Comparison of ENCODE assay signal across 1 cellular context in the genomic region with DNA sequence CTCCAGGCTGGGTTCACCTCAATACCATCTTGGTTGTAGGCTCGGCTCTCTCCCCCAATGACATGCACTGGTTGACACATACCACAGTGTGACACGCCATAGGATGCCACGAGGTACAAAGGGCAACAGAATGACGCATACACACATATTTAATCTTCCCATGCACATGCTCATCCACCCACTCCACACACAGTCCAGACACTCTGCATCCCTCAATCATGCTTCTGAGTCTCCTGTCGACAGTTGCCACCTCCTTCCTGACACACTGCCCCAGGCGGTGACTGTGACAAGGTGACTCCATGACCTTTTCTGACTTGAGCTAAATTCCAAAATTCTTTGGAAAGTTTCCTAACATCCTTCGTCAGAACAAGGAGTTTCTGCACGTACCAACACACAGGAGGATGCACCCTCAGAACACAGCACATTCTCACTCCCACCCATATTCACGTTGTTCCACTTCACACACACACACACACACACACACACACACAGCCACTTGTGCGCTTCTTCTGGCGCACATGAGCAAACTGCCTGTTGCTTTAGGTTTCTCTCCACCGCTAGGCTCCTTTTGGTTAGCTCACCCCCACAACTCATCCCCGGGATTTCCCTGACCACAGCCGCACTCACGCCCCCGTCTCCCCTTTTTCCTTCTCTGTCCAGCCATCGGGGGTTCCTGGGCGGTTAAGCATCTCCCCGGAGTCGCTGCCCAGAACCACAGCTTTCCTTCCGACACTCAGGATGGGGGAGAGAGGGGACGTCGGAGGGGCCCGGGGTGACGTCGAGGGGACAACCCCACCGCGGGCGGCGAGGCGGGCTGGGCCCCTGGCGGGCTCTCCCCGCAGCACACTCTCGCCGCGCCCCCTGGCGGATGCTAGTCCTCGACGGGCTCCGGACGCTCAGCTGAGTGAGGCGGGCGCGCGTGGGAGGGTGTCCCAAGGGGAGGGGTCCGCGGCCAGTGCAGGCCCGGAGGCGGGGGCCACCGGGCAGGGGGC.
TF ChIP-seq lines count a peak whose summit lies in the region.

No MANE protein-coding gene starts in this region.

TF ChIP-seq in K562, 482 proteins besides CTCF, POLR2A, EP300 and RAD21 (continued from another document):
- TF ChIP-seq, protein P1, sequence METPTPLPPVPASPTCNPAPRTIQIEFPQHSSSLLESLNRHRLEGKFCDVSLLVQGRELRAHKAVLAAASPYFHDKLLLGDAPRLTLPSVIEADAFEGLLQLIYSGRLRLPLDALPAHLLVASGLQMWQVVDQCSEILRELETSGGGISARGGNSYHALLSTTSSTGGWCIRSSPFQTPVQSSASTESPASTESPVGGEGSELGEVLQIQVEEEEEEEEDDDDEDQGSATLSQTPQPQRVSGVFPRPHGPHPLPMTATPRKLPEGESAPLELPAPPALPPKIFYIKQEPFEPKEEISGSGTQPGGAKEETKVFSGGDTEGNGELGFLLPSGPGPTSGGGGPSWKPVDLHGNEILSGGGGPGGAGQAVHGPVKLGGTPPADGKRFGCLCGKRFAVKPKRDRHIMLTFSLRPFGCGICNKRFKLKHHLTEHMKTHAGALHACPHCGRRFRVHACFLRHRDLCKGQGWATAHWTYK (CRISPR knock-in tag; IDR thresholded peaks at IDR 0.05) = no peak
- TF ChIP-seq SAFB (IDR thresholded peaks at IDR 0.05; ENCODE audit: borderline replicate concordance, low read depth, low read length) = peak; percentile 75
- no peak for TF ChIP-seq RBM15 (IDR thresholded peaks at IDR 0.05; ENCODE audit: insufficient read depth, low read length)
- no peak for TF ChIP-seq CCNT2 (IDR thresholded peaks at IDR 0.05; ENCODE audit: borderline replicate concordance, extremely low read depth, insufficient read length, low read depth, low read length)
- no peak for TF ChIP-seq MTF1 (CRISPR knock-in tag; IDR thresholded peaks at IDR 0.05; ENCODE audit: borderline replicate concordance)
- TF ChIP-seq JUN (IDR thresholded peaks at IDR 0.05; ENCODE audit: borderline replicate concordance, low read depth, low read length) = no peak
- no peak for TF ChIP-seq JUN (CRISPR knock-in tag; IDR thresholded peaks at IDR 0.05; ENCODE audit: borderline replicate concordance)
- TF ChIP-seq NFIC (IDR thresholded peaks at IDR 0.05) = peak; percentile 76
- TF ChIP-seq PCBP2 (IDR thresholded peaks at IDR 0.05; ENCODE audit: low read depth, low read length, poor library complexity, severe bottlenecking) = no peak
- TF ChIP-seq U2AF2 (optimal IDR thresholded peaks at IDR 0.05; ENCODE audit: low read depth, low read length) = no peak
- TF ChIP-seq, protein P2, sequence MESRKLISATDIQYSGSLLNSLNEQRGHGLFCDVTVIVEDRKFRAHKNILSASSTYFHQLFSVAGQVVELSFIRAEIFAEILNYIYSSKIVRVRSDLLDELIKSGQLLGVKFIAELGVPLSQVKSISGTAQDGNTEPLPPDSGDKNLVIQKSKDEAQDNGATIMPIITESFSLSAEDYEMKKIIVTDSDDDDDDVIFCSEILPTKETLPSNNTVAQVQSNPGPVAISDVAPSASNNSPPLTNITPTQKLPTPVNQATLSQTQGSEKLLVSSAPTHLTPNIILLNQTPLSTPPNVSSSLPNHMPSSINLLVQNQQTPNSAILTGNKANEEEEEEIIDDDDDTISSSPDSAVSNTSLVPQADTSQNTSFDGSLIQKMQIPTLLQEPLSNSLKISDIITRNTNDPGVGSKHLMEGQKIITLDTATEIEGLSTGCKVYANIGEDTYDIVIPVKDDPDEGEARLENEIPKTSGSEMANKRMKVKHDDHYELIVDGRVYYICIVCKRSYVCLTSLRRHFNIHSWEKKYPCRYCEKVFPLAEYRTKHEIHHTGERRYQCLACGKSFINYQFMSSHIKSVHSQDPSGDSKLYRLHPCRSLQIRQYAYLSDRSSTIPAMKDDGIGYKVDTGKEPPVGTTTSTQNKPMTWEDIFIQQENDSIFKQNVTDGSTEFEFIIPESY (CRISPR knock-in tag; IDR thresholded peaks at IDR 0.05) = peak; percentile 57; the same call in 1 of the 2 replicates
